1 cellular context compared by ENCODE assay signal in the genomic region with DNA sequence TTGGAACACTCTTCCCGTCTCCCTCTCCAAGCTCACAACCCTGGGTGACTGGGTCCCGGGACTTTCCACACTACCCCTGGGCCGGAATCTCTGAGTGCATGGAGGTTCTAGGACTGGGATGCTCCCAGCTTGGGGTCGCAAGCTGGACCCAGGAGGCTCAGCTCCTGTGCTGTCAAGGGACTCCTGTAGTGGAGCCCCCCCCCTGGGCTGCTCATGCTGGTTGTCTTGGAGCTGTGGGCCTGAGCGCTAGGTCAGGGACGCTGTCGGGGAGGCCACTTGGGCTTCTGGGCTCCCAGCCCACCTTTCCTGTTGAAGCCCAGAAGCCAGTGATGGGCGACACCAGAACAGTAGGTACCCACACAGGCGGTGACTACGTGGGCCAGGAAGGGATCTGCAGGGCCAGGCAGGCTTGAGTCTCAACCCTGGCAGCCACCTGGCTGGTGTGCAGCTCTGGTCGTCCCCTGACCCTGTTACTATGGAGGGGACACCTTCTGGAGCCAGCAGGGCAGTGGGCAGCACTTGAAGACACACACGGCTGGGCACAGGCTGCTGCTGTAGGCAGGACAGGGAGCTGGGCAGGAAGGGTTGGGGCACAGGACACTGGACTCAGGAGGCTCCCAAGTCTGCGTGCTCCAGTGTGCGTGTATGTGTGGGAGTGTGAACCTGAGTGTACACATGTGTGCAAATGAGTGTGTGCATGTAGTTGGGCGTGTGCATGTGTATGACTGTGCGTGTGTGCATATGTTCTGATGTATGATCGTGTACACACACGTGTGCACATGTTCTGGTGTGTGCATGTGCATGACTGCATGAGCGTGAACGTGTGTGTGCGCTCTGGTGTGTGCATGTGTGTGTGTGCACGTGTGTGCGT.
A peak's percentile ranks its signal among the peaks of the same experiment; 100 is the strongest.
TF ChIP-seq lines count a peak whose summit lies in the region.

No MANE protein-coding gene starts in this region.

TF ChIP-seq in GM12878, 131 proteins besides CTCF, POLR2A, EP300 and RAD21:
- TF ChIP-seq SIX5 (IDR thresholded peaks at IDR 0.05; ENCODE audit: low read depth, low read length, severe bottlenecking) (no peak), USF2 (IDR thresholded peaks at IDR 0.05; ENCODE audit: borderline replicate concordance, low read depth, low read length) (no peak), CBX3 (IDR thresholded peaks at IDR 0.05; ENCODE audit: borderline replicate concordance, low read depth) (no peak), POU2F2 (IDR thresholded peaks at IDR 0.05; ENCODE audit: borderline replicate concordance, low read depth, low read length) (no peak)
- TF ChIP-seq, protein P1, sequence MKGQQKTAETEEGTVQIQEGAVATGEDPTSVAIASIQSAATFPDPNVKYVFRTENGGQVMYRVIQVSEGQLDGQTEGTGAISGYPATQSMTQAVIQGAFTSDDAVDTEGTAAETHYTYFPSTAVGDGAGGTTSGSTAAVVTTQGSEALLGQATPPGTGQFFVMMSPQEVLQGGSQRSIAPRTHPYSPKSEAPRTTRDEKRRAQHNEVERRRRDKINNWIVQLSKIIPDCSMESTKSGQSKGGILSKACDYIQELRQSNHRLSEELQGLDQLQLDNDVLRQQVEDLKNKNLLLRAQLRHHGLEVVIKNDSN (IDR thresholded peaks at IDR 0.05; ENCODE audit: borderline replicate concordance, extremely low read length, insufficient read depth, low read depth, low read length), result no peak
- TF ChIP-seq, protein P2, sequence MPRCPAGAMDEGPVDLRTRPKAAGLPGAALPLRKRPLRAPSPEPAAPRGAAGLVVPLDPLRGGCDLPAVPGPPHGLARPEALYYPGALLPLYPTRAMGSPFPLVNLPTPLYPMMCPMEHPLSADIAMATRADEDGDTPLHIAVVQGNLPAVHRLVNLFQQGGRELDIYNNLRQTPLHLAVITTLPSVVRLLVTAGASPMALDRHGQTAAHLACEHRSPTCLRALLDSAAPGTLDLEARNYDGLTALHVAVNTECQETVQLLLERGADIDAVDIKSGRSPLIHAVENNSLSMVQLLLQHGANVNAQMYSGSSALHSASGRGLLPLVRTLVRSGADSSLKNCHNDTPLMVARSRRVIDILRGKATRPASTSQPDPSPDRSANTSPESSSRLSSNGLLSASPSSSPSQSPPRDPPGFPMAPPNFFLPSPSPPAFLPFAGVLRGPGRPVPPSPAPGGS (IDR thresholded peaks at IDR 0.05; ENCODE audit: borderline replicate concordance, insufficient read depth, low read depth, low read length, poor library complexity, severe bottlenecking), result peak; percentile 6
